In the genomic region with DNA sequence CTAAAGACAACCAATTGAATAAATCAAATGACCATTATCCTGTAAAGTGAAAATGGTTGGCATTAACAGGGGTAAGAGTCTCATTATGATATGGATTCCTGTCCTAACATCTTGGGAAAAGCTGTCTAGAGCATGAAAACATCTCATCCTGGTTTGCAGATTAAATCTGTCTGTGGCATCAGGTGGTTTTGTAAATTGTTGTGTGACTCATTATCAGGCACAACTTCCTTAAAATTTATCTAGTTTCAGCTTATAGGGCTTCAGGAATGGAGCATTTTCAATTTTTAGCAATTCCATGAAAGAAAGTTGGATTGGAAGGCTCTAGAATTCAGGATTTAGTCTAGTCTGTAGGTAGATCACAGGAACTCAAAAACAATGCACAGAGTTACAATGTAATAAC, we compare ENCODE assay signal across 1 cellular context.
TF ChIP-seq lines count a peak whose summit lies in the region.

No MANE protein-coding gene starts in this region.

TF ChIP-seq in K562, 482 proteins besides CTCF, POLR2A, EP300 and RAD21 (continued from another document):
- TF ChIP-seq JUND (IDR thresholded peaks at IDR 0.05; ENCODE audit: borderline replicate concordance, low read depth, low read length) (peak; percentile 68; the same call in 1 of the 2 replicates), JUND (tag; IDR thresholded peaks at IDR 0.05; ENCODE audit: borderline replicate concordance, low read depth, low read length) (peak; percentile 60; the same call in 1 of the 3 replicates)
